ENCODE assay signal across 6 cellular contexts in genomic region chr5:159844725-159845124, GRCh38.
"Had no signal": no experiment of that assay in that cellular context is flagged by ENCODE, and none has a peak within 500 bp of the region (broad histone marks: within the 10 kb centered on the region; RNA-seq: fewer than 3 reads in every experiment).

No MANE protein-coding gene starts in this region.

- H3K4me1 Mint-ChIP-seq: IgD-negative memory B cell had no signal

- H3K9ac ChIP-seq: GM23248 had no signal

- H3K4me3 ChIP-seq: GM23248, HAP-1 had no signal

- H2AFZ ChIP-seq: GM23248 had no signal

- DNase-seq: GM23248, GOT3, H7, KBM-7 had no signal

- H3K9me3 ChIP-seq: HAP-1 had no signal

- H3K4me3 Mint-ChIP-seq: IgD-negative memory B cell had no signal

- H3K9me3 Mint-ChIP-seq: IgD-negative memory B cell had no signal

- H3K27ac Mint-ChIP-seq: IgD-negative memory B cell had no signal

- H3K4me1 ChIP-seq: HAP-1 had no signal

- H3K36me3 ChIP-seq: HAP-1 had no signal

- H3K27ac ChIP-seq: GM23248 had no signal
